In genomic region chr11:82900277-82901164, GRCh38 we compare ENCODE assay signal across 8 cellular contexts. TPM values are rescaled to one million over a fixed set of nuclear protein-coding genes. Genes with fewer than 3 reads are reported as not detected.
DNase-seq lines count a peak whose midpoint lies in the region; TF ChIP-seq lines count a peak whose summit lies in the region.

PRCP (minus strand) TSS chr11:82900430; CDS start chr11:82900402, 28 bp downstream.

- no peaks in the 10 kb centered on the region for H3K27me3 Mint-ChIP-seq in activated naive CD4-positive, alpha-beta T cell treated with anti-CD3 and anti-CD28 coated beads, Interleukin-2, amount 10 ng/mL, durations not matched to agents 7 days and 5 days

- under 1% methylated on average over 28 of the region's 40 CpGs for WGBS in suprapubic skin

- no peak for TF ChIP-seq EP300 in suprapubic skin (IDR thresholded peaks at IDR 0.05)

- peak within 1 kb of the TSS; percentile 57; the same call in 1 of the 2 replicates for H3K27ac ChIP-seq in HEK293 (ENCODE audit: extremely low read depth, low read depth, low read length)
- H3K27ac ChIP-seq in suprapubic skin: peak within 1 kb of the TSS; percentile 97

- POLR2A ChIA-PET in HEK293 (lab: Yijun Ruan, JAX): interaction anchor here (0.5 to 3.6 kb wide), 25 partner anchors 10 to 385 kb away, joined by 3 to 46 read pairs (median 3); partner anchors contain the start of genes CCDC90B, PCF11 and RAB30

- no peaks in the 10 kb centered on the region for H3K9me3 Mint-ChIP-seq in activated naive CD4-positive, alpha-beta T cell treated with anti-CD3 and anti-CD28 coated beads, Interleukin-2, amount 10 ng/mL, durations not matched to agents 7 days and 5 days

- H3K4me3 ChIP-seq in HEK293 (ENCODE audit: low read depth, low read length): peak within 1 kb of the TSS; percentile 53
- peak within 1 kb of the TSS; percentile 78 for H3K4me3 ChIP-seq in suprapubic skin

- H3K4me1 Mint-ChIP-seq in activated naive CD4-positive, alpha-beta T cell treated with anti-CD3 and anti-CD28 coated beads, Interleukin-2, amount 10 ng/mL, durations not matched to agents 7 days and 5 days: peaks cover 51% of the 10 kb centered on the region

- peak; percentile 91 for DNase-seq in GF-D8 (lab: John Stamatoyannopoulos, UW)
- peak; percentile 90 for DNase-seq in MV-4-11 (lab: John Stamatoyannopoulos, UW)
- peak; percentile 95 for DNase-seq in SK-N-DZ (ENCODE audit: low spot score)
- peak; percentile 96 for DNase-seq in activated naive CD4-positive, alpha-beta T cell treated with anti-CD3 and anti-CD28 coated beads, Interleukin-2, amount 10 ng/mL, durations not matched to agents 7 days and 5 days
- DNase-seq in germinal center (ENCODE audit: low spot score): peak; percentile 89
- DNase-seq in nucleus accumbens (lab: John Stamatoyannopoulos, UW): peak in 55 of 56 donors; percentile 38 to 91 (median 75)
- DNase-seq in suprapubic skin (ENCODE audit: low spot score in 2 of 2): peak; percentile 96 to 97

- H3K36me3 ChIP-seq in HEK293 (ENCODE audit: control insufficient read depth in 2 of 2, insufficient read depth in 1 of 2, low read length in 2 of 2) (no peaks in the 10 kb centered on the region), suprapubic skin (no peaks in the 10 kb centered on the region)

- peak within 1 kb of the TSS; percentile 90 for H3K4me3 Mint-ChIP-seq in activated naive CD4-positive, alpha-beta T cell treated with anti-CD3 and anti-CD28 coated beads, Interleukin-2, amount 10 ng/mL, durations not matched to agents 7 days and 5 days

- no peaks in the 10 kb centered on the region for H3K27me3 ChIP-seq in suprapubic skin

- TF ChIP-seq CTCF in HEK293 (tag by site-specific recombination; IDR thresholded peaks at IDR 0.05) (peak; percentile 74), suprapubic skin (IDR thresholded peaks at IDR 0.05) (no peak)

- TF ChIP-seq POLR2A in suprapubic skin (IDR thresholded peaks at IDR 0.05): peak; percentile 42 to 55

- peaks cover 2% of the 10 kb centered on the region for H3K36me3 Mint-ChIP-seq in activated naive CD4-positive, alpha-beta T cell treated with anti-CD3 and anti-CD28 coated beads, Interleukin-2, amount 10 ng/mL, durations not matched to agents 7 days and 5 days

- H3K27ac Mint-ChIP-seq in activated naive CD4-positive, alpha-beta T cell treated with anti-CD3 and anti-CD28 coated beads, Interleukin-2, amount 10 ng/mL, durations not matched to agents 7 days and 5 days: peak within 1 kb of the TSS; percentile 96

- H3K9me3 ChIP-seq in HEK293 (ENCODE audit: control insufficient read depth, insufficient read depth, low read depth, low read length) (no peaks in the 10 kb centered on the region), suprapubic skin (no peaks in the 10 kb centered on the region)

- H3K4me1 ChIP-seq in HEK293 (ENCODE audit: control insufficient read depth, insufficient read depth, low read length): peaks cover 4% of the 10 kb centered on the region; the same call in 1 of the 2 replicates
- peaks cover 42% of the 10 kb centered on the region for H3K4me1 ChIP-seq in suprapubic skin

- CTCF ChIA-PET in HEK293 (lab: Yijun Ruan, JAX): interaction anchor here (0.6 to 7.9 kb wide), 9 partner anchors 8 to 300 kb away, joined by 3 to 69 read pairs (median 3); no protein-coding TSS in a partner anchor
- CTCF ChIA-PET in activated naive CD4-positive, alpha-beta T cell treated with anti-CD3 and anti-CD28 coated beads, Interleukin-2, amount 10 ng/mL, durations not matched to agents 7 days and 5 days (lab: Charles Lee): interaction anchor here (1.7 to 4.2 kb wide), 4 partner anchors 33 to 350 kb away, joined by 5 to 33 read pairs (median 7); no protein-coding TSS in a partner anchor

TF ChIP-seq in HEK293, 187 proteins besides CTCF, POLR2A, EP300 and RAD21 (continues in another document):
- TF ChIP-seq ZNF76 (tag by site-specific recombination; IDR thresholded peaks at IDR 0.05; ENCODE audit: borderline replicate concordance, low read depth) (0 out of 2 replicates have a peak, but pooled peaks have one; percentile 24), ZNF140 (tag by site-specific recombination; IDR thresholded peaks at IDR 0.05) (no peak), ZNF394 (tag by site-specific recombination; IDR thresholded peaks at IDR 0.05; ENCODE audit: borderline replicate concordance) (peak; percentile 33; the same call in 1 of the 2 replicates), ZNF335 (tag by site-specific recombination; conservative IDR thresholded peaks at IDR 0.05) (peak; percentile 81), ZNF629 (tag by site-specific recombination; IDR thresholded peaks at IDR 0.05) (peak; percentile 91), ZNF529 (tag by site-specific recombination; IDR thresholded peaks at IDR 0.05; ENCODE audit: insufficient replicate concordance) (no peak), ZFHX2 (tag by site-specific recombination; conservative IDR thresholded peaks at IDR 0.05) (peak; percentile 89), ZNF391 (tag by site-specific recombination; IDR thresholded peaks at IDR 0.05; ENCODE audit: borderline replicate concordance, low read depth) (peak; percentile 63; the same call in 1 of the 2 replicates), YY2 (tag by site-specific recombination; IDR thresholded peaks at IDR 0.05) (no peak), ZNF768 (tag by site-specific recombination; IDR thresholded peaks at IDR 0.05) (peak; percentile 94), ZNF239 (tag by site-specific recombination; IDR thresholded peaks at IDR 0.05) (0 out of 2 replicates have a peak, but pooled peaks have one; percentile 32), ZNF266 (tag by site-specific recombination; IDR thresholded peaks at IDR 0.05; ENCODE audit: low read depth) (no peak), ZBTB48 (tag by site-specific recombination; IDR thresholded peaks at IDR 0.05) (peak; percentile 7; the same call in 1 of the 2 replicates), ZNF366 (tag by site-specific recombination; conservative IDR thresholded peaks at IDR 0.05) (peak; percentile 75), ZNF169 (tag by site-specific recombination; IDR thresholded peaks at IDR 0.05) (no peak), KLF1 (tag by site-specific recombination; IDR thresholded peaks at IDR 0.05) (peak; percentile 93), SP2 (tag by site-specific recombination; IDR thresholded peaks at IDR 0.05) (peak; percentile 93)
- TF ChIP-seq, protein P1, sequence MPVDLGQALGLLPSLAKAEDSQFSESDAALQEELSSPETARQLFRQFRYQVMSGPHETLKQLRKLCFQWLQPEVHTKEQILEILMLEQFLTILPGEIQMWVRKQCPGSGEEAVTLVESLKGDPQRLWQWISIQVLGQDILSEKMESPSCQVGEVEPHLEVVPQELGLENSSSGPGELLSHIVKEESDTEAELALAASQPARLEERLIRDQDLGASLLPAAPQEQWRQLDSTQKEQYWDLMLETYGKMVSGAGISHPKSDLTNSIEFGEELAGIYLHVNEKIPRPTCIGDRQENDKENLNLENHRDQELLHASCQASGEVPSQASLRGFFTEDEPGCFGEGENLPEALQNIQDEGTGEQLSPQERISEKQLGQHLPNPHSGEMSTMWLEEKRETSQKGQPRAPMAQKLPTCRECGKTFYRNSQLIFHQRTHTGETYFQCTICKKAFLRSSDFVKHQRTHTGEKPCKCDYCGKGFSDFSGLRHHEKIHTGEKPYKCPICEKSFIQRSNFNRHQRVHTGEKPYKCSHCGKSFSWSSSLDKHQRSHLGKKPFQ (tag by site-specific recombination; IDR thresholded peaks at IDR 0.05): 0 out of 2 replicates have a peak, but pooled peaks have one; percentile 13
- TF ChIP-seq, protein P2, sequence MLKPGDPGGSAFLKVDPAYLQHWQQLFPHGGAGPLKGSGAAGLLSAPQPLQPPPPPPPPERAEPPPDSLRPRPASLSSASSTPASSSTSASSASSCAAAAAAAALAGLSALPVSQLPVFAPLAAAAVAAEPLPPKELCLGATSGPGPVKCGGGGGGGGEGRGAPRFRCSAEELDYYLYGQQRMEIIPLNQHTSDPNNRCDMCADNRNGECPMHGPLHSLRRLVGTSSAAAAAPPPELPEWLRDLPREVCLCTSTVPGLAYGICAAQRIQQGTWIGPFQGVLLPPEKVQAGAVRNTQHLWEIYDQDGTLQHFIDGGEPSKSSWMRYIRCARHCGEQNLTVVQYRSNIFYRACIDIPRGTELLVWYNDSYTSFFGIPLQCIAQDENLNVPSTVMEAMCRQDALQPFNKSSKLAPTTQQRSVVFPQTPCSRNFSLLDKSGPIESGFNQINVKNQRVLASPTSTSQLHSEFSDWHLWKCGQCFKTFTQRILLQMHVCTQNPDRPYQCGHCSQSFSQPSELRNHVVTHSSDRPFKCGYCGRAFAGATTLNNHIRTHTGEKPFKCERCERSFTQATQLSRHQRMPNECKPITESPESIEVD (tag by site-specific recombination; IDR thresholded peaks at IDR 0.05): no peak
- TF ChIP-seq, protein P3, sequence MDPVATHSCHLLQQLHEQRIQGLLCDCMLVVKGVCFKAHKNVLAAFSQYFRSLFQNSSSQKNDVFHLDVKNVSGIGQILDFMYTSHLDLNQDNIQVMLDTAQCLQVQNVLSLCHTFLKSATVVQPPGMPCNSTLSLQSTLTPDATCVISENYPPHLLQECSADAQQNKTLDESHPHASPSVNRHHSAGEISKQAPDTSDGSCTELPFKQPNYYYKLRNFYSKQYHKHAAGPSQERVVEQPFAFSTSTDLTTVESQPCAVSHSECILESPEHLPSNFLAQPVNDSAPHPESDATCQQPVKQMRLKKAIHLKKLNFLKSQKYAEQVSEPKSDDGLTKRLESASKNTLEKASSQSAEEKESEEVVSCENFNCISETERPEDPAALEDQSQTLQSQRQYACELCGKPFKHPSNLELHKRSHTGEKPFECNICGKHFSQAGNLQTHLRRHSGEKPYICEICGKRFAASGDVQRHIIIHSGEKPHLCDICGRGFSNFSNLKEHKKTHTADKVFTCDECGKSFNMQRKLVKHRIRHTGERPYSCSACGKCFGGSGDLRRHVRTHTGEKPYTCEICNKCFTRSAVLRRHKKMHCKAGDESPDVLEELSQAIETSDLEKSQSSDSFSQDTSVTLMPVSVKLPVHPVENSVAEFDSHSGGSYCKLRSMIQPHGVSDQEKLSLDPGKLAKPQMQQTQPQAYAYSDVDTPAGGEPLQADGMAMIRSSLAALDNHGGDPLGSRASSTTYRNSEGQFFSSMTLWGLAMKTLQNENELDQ (tag by site-specific recombination; IDR thresholded peaks at IDR 0.05; ENCODE audit: low read depth): no peak

RNA-seq across cellular contexts. Expression of gene PRCP, which starts in this region (rescaled TPM):
- 40.7 and 44.6 TPM in 2 replicates for polyA plus RNA-seq in SK-N-DZ (2014; cell fraction: cytosol; rRNA removed)
- 16.7 and 21.8 TPM in 2 replicates for polyA plus RNA-seq in SK-N-DZ (2014; cell fraction: nucleus; rRNA removed)
- 10 to 100 TPM; 36.0 to 50.9 (median 50.4) TPM for total RNA-seq in suprapubic skin

Comparison
In these comparisons a context has a peak if more than half of its experiments do, and no peak if none do; other contexts are left out.
1. Peak in every context shown above with its lines: DNase-seq, H3K4me3 ChIP-seq and H3K27ac ChIP-seq.